Comparison of ENCODE assay signal across 1 cellular context in genomic region chr3:9180764-9181117, GRCh38.
TF ChIP-seq lines count a peak whose summit lies in the region.

No MANE protein-coding gene starts in this region.

TF ChIP-seq in GM12878, 131 proteins besides CTCF, POLR2A, EP300 and RAD21 (continued from another document):
- TF ChIP-seq IRF5 (IDR thresholded peaks at IDR 0.05; ENCODE audit: borderline replicate concordance) (no peak), NFYA (IDR thresholded peaks at IDR 0.05; ENCODE audit: borderline replicate concordance, low read depth, low read length) (no peak)
- TF ChIP-seq, protein P1, sequence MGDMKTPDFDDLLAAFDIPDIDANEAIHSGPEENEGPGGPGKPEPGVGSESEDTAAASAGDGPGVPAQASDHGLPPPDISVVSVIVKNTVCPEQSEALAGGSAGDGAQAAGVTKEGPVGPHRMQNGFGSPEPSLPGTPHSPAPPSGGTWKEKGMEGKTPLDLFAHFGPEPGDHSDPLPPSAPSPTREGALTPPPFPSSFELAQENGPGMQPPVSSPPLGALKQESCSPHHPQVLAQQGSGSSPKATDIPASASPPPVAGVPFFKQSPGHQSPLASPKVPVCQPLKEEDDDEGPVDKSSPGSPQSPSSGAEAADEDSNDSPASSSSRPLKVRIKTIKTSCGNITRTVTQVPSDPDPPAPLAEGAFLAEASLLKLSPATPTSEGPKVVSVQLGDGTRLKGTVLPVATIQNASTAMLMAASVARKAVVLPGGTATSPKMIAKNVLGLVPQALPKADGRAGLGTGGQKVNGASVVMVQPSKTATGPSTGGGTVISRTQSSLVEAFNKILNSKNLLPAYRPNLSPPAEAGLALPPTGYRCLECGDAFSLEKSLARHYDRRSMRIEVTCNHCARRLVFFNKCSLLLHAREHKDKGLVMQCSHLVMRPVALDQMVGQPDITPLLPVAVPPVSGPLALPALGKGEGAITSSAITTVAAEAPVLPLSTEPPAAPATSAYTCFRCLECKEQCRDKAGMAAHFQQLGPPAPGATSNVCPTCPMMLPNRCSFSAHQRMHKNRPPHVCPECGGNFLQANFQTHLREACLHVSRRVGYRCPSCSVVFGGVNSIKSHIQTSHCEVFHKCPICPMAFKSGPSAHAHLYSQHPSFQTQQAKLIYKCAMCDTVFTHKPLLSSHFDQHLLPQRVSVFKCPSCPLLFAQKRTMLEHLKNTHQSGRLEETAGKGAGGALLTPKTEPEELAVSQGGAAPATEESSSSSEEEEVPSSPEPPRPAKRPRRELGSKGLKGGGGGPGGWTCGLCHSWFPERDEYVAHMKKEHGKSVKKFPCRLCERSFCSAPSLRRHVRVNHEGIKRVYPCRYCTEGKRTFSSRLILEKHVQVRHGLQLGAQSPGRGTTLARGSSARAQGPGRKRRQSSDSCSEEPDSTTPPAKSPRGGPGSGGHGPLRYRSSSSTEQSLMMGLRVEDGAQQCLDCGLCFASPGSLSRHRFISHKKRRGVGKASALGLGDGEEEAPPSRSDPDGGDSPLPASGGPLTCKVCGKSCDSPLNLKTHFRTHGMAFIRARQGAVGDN (IDR thresholded peaks at IDR 0.05): no peak
